In the genomic region with DNA sequence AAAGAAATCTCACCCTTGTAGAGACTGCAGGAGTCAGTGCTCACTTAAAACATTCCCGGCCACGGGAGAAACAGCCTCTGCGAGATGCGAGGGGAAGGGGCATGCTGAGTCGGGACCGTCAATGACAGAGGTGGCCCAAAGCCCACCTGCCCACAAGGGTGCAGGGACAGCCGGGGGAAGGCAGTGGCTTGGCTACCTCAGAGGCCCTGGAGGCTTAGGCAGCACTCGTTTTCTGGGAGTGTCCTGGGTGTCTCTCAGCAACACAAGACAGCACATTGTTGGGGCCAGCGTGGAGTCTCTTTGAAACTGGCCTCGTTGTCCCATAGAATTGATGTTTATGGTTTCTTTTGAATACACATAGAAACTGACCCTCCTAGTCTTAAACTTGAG, we compare ENCODE assay signal across 11 cellular contexts. TPM values are rescaled to one million over a fixed set of nuclear protein-coding genes. Genes with fewer than 3 reads are reported as not detected.
"Had no signal": no experiment of that assay in that cellular context is flagged by ENCODE, and none has a peak within 500 bp of the region (broad histone marks: within the 10 kb centered on the region; RNA-seq: fewer than 3 reads in every experiment).

No MANE protein-coding gene starts in this region.

- FAIRE-seq: H1, H54, K562 had no signal

- DNase-seq: HFFc6, IMR-90, KG1 had no signal

- H3K4me3 ChIP-seq: GM23338, HAP-1, K562 had no signal

- H3K27ac ChIP-seq: HL-60 had no signal

- ATAC-seq: GM23338, HCT116, K562 had no signal

- H3K4me2 ChIP-seq: GM23338 had no signal

- H3K4me1 ChIP-seq: HAP-1 had no signal

- H2AFZ ChIP-seq: GM23338 had no signal

- H3K36me3 ChIP-seq: HAP-1 had no signal

- H3K9me3 ChIP-seq: HAP-1 had no signal

RNA-seq across cellular contexts. Expression of a gene that starts 25.6 kb away (rescaled TPM):
- total RNA-seq: GM23338, H1, HFFc6, IMR-90, K562 had no signal
- polyA plus RNA-seq: H1, IMR-90, K562 had no signal

RNA-seq across cellular contexts. Expression of a gene that starts 35.6 kb away (rescaled TPM):
- total RNA-seq: GM23338, H1, HFFc6, HT1080, IMR-90, K562 had no signal
- polyA plus RNA-seq: GM23338, H1, IMR-90, K562 had no signal
